In genomic region chr22:21590809-21591641, GRCh38 we compare ENCODE assay signal across 2 cellular contexts.
TF ChIP-seq lines count a peak whose summit lies in the region.

No MANE protein-coding gene starts in this region.

TF ChIP-seq in H1, 55 proteins besides CTCF, POLR2A, EP300 and RAD21:
- TF ChIP-seq, protein P1, sequence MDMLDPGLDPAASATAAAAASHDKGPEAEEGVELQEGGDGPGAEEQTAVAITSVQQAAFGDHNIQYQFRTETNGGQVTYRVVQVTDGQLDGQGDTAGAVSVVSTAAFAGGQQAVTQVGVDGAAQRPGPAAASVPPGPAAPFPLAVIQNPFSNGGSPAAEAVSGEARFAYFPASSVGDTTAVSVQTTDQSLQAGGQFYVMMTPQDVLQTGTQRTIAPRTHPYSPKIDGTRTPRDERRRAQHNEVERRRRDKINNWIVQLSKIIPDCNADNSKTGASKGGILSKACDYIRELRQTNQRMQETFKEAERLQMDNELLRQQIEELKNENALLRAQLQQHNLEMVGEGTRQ (IDR thresholded peaks at IDR 0.05; ENCODE audit: low read length), result no peak
- TF ChIP-seq NRF1 (IDR thresholded peaks at IDR 0.05; ENCODE audit: low read depth, low read length), result no peak
- no peak for TF ChIP-seq CBX8 (IDR thresholded peaks at IDR 0.05; ENCODE audit: borderline replicate concordance, low read depth, low read length)
- no peak for TF ChIP-seq CHD7 (IDR thresholded peaks at IDR 0.05; ENCODE audit: insufficient replicate concordance, low read length)
- no peak for TF ChIP-seq CBX5 (IDR thresholded peaks at IDR 0.05; ENCODE audit: low read depth, low read length)
- TF ChIP-seq SP2 (IDR thresholded peaks at IDR 0.05; ENCODE audit: low read length), result no peak
- no peak for TF ChIP-seq PHF8 (conservative IDR thresholded peaks at IDR 0.05; ENCODE audit: low read depth, low read length)
- TF ChIP-seq HDAC2 (IDR thresholded peaks at IDR 0.05; ENCODE audit: borderline replicate concordance in 1 of 2, low read depth in 2 of 2, low read length in 2 of 2), result no peak
- TF ChIP-seq CHD2 (IDR thresholded peaks at IDR 0.05; ENCODE audit: low read length), result no peak
TF ChIP-seq in H1: peak in this region for 0.

TF ChIP-seq in HEK293T, 16 proteins besides CTCF, POLR2A, EP300 and RAD21:
- no peak for TF ChIP-seq FOXK2 (IDR thresholded peaks at IDR 0.05)
- TF ChIP-seq FOXM1 (IDR thresholded peaks at IDR 0.05; ENCODE audit: borderline replicate concordance), result no peak
